In the genomic region with DNA sequence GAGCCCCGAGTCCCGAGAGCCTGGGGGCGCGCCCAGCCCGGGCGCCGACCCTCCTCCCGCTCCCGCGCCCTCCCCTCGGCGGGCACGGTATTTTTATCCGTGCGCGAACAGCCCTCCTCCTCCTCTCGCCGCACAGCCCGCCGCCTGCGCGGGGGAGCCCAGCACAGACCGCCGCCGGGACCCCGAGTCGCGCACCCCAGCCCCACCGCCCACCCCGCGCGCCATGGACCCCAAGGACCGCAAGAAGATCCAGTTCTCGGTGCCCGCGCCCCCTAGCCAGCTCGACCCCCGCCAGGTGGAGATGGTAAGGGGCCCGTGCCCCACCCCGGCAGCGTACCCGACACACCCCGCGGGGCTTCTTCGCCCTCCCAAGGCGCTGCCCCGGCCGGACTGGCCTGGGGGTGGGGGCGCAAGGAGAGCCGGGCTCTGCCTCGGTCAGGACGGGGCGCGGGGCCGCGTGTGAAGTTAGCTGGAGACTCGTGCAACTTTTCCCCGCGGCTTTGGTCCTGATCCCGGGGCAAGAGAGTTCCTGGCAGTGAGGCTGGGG, we compare ENCODE assay signal across 2 cellular contexts.
TF ChIP-seq lines count a peak whose summit lies in the region.

No MANE protein-coding gene starts in this region.

TF ChIP-seq in HepG2, 621 proteins besides CTCF, POLR2A, EP300 and RAD21:
- TF ChIP-seq, protein P1, sequence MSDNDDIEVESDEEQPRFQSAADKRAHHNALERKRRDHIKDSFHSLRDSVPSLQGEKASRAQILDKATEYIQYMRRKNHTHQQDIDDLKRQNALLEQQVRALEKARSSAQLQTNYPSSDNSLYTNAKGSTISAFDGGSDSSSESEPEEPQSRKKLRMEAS (IDR thresholded peaks at IDR 0.05), result 0 out of 2 replicates have a peak, but pooled peaks have one; percentile 9
- TF ChIP-seq DPF2 (CRISPR knock-in tag; IDR thresholded peaks at IDR 0.05; ENCODE audit: borderline replicate concordance, low read depth) (no peak), CHCHD3 (CRISPR knock-in tag; IDR thresholded peaks at IDR 0.05) (0 out of 2 replicates have a peak, but pooled peaks have one; percentile 42), NFKB2 (CRISPR knock-in tag; IDR thresholded peaks at IDR 0.05; ENCODE audit: borderline replicate concordance) (peak; percentile 30; the same call in 1 of the 2 replicates), ZFP37 (CRISPR knock-in tag; IDR thresholded peaks at IDR 0.05; ENCODE audit: borderline replicate concordance) (no peak)
- TF ChIP-seq, protein P2, sequence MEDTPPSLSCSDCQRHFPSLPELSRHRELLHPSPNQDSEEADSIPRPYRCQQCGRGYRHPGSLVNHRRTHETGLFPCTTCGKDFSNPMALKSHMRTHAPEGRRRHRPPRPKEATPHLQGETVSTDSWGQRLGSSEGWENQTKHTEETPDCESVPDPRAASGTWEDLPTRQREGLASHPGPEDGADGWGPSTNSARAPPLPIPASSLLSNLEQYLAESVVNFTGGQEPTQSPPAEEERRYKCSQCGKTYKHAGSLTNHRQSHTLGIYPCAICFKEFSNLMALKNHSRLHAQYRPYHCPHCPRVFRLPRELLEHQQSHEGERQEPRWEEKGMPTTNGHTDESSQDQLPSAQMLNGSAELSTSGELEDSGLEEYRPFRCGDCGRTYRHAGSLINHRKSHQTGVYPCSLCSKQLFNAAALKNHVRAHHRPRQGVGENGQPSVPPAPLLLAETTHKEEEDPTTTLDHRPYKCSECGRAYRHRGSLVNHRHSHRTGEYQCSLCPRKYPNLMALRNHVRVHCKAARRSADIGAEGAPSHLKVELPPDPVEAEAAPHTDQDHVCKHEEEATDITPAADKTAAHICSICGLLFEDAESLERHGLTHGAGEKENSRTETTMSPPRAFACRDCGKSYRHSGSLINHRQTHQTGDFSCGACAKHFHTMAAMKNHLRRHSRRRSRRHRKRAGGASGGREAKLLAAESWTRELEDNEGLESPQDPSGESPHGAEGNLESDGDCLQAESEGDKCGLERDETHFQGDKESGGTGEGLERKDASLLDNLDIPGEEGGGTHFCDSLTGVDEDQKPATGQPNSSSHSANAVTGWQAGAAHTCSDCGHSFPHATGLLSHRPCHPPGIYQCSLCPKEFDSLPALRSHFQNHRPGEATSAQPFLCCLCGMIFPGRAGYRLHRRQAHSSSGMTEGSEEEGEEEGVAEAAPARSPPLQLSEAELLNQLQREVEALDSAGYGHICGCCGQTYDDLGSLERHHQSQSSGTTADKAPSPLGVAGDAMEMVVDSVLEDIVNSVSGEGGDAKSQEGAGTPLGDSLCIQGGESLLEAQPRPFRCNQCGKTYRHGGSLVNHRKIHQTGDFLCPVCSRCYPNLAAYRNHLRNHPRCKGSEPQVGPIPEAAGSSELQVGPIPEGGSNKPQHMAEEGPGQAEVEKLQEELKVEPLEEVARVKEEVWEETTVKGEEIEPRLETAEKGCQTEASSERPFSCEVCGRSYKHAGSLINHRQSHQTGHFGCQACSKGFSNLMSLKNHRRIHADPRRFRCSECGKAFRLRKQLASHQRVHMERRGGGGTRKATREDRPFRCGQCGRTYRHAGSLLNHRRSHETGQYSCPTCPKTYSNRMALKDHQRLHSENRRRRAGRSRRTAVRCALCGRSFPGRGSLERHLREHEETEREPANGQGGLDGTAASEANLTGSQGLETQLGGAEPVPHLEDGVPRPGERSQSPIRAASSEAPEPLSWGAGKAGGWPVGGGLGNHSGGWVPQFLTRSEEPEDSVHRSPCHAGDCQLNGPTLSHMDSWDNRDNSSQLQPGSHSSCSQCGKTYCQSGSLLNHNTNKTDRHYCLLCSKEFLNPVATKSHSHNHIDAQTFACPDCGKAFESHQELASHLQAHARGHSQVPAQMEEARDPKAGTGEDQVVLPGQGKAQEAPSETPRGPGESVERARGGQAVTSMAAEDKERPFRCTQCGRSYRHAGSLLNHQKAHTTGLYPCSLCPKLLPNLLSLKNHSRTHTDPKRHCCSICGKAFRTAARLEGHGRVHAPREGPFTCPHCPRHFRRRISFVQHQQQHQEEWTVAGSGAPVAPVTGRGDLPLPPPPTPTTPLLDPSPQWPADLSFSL (CRISPR knock-in tag; IDR thresholded peaks at IDR 0.05), result no peak
- TF ChIP-seq, protein P3, sequence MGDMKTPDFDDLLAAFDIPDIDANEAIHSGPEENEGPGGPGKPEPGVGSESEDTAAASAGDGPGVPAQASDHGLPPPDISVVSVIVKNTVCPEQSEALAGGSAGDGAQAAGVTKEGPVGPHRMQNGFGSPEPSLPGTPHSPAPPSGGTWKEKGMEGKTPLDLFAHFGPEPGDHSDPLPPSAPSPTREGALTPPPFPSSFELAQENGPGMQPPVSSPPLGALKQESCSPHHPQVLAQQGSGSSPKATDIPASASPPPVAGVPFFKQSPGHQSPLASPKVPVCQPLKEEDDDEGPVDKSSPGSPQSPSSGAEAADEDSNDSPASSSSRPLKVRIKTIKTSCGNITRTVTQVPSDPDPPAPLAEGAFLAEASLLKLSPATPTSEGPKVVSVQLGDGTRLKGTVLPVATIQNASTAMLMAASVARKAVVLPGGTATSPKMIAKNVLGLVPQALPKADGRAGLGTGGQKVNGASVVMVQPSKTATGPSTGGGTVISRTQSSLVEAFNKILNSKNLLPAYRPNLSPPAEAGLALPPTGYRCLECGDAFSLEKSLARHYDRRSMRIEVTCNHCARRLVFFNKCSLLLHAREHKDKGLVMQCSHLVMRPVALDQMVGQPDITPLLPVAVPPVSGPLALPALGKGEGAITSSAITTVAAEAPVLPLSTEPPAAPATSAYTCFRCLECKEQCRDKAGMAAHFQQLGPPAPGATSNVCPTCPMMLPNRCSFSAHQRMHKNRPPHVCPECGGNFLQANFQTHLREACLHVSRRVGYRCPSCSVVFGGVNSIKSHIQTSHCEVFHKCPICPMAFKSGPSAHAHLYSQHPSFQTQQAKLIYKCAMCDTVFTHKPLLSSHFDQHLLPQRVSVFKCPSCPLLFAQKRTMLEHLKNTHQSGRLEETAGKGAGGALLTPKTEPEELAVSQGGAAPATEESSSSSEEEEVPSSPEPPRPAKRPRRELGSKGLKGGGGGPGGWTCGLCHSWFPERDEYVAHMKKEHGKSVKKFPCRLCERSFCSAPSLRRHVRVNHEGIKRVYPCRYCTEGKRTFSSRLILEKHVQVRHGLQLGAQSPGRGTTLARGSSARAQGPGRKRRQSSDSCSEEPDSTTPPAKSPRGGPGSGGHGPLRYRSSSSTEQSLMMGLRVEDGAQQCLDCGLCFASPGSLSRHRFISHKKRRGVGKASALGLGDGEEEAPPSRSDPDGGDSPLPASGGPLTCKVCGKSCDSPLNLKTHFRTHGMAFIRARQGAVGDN (CRISPR knock-in tag; IDR thresholded peaks at IDR 0.05), result peak; percentile 37; the same call in 1 of the 2 replicates

TF ChIP-seq in neural cell, 6 proteins besides CTCF, POLR2A, EP300 and RAD21:
- TF ChIP-seq, protein P4, sequence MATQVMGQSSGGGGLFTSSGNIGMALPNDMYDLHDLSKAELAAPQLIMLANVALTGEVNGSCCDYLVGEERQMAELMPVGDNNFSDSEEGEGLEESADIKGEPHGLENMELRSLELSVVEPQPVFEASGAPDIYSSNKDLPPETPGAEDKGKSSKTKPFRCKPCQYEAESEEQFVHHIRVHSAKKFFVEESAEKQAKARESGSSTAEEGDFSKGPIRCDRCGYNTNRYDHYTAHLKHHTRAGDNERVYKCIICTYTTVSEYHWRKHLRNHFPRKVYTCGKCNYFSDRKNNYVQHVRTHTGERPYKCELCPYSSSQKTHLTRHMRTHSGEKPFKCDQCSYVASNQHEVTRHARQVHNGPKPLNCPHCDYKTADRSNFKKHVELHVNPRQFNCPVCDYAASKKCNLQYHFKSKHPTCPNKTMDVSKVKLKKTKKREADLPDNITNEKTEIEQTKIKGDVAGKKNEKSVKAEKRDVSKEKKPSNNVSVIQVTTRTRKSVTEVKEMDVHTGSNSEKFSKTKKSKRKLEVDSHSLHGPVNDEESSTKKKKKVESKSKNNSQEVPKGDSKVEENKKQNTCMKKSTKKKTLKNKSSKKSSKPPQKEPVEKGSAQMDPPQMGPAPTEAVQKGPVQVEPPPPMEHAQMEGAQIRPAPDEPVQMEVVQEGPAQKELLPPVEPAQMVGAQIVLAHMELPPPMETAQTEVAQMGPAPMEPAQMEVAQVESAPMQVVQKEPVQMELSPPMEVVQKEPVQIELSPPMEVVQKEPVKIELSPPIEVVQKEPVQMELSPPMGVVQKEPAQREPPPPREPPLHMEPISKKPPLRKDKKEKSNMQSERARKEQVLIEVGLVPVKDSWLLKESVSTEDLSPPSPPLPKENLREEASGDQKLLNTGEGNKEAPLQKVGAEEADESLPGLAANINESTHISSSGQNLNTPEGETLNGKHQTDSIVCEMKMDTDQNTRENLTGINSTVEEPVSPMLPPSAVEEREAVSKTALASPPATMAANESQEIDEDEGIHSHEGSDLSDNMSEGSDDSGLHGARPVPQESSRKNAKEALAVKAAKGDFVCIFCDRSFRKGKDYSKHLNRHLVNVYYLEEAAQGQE (IDR thresholded peaks at IDR 0.05; ENCODE audit: borderline replicate concordance), result no peak
- peak; percentile 7 for TF ChIP-seq EZH2 (IDR thresholded peaks at IDR 0.05; ENCODE audit: borderline replicate concordance, insufficient read depth, low read length, poor library complexity, severe bottlenecking)
- TF ChIP-seq SMC3 (conservative IDR thresholded peaks at IDR 0.05; ENCODE audit: poor library complexity), result no peak
TF ChIP-seq in neural cell: peak in this region for 1.
